8 cellular contexts compared by ENCODE assay signal in the genomic region with DNA sequence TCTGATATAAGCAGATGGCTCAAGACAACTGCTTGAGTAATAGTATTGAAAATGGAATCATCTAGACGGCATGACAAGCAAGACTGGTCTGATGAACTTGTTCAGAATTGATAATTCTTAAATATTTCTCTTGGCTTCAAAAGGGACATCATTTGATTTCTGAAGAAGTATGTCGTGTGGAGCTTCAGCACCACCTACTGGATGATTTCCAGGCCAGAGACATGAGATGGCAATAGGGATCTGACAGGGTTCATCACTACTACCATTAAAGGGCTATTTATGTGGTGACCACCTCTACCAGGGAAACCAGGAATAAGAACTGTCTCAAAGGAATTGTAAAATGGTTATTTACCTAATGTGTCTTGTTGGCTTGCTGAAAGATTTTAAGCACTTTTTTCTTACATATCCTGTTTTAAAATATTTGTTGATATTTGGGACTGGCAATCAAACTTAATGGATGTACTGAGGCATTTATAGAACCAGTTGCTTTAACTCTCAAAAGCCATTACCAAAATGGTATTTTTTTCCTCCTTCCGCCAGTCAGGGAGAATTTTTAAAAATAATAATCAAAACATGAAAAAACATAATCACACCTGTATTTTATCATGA.
DNase-seq lines count a peak whose midpoint lies in the region; ATAC-seq and TF ChIP-seq lines count a peak whose summit lies in the region.

No MANE protein-coding gene starts in this region.

- peak; percentile 0 for DNase-seq in NCI-H2107 (lab: John Stamatoyannopoulos, UW)
- DNase-seq in NCI-H2107 treated with DMSO at 0.1 percent for 48 hours (lab: John Stamatoyannopoulos, UW; ENCODE audit: unreplicated experiment) = no peak
- peak; percentile 52 for DNase-seq in SW480 (ENCODE audit: low spot score)
- peak in 35 of 58 donors; percentile 3 to 79 (median 31) for DNase-seq in anterior cingulate cortex (lab: John Stamatoyannopoulos, UW)
- DNase-seq in hepatocyte (ENCODE audit: low spot score) = peak; percentile 76
- DNase-seq in smooth muscle cell (lab: John Stamatoyannopoulos, UW; ENCODE audit: unreplicated experiment) = no peak

- H3K27ac ChIP-seq in hepatocyte = no peak overlapping the region
- no peak overlapping the region for H3K27ac ChIP-seq in smooth muscle cell (ENCODE audit: low read depth)

- TF ChIP-seq CTCF in LNCAP (IDR thresholded peaks at IDR 0.05) (peak; percentile 85), hepatocyte (IDR thresholded peaks at IDR 0.05; ENCODE audit: poor library complexity) (peak; percentile 82), smooth muscle cell (IDR thresholded peaks at IDR 0.05; ENCODE audit: borderline replicate concordance, insufficient read depth, poor library complexity, severe bottlenecking) (peak; percentile 74)

- no peak overlapping the region for H3K4me3 ChIP-seq in hepatocyte
- H3K4me3 ChIP-seq in smooth muscle cell = no peak overlapping the region

- 52% methylated on average over 3 of the region's 3 CpGs for WGBS in hepatocyte (ENCODE audit: low lambda C conversion rate, missing lambda C conversion rate)
- WGBS in smooth muscle cell (ENCODE audit: low lambda C conversion rate) = 58% methylated on average over 3 of the region's 3 CpGs

- H3K36me3 ChIP-seq in hepatocyte (replicated peaks; ENCODE audit: insufficient read depth, low read depth) = no peaks in the 10 kb centered on the region
- H3K36me3 ChIP-seq in smooth muscle cell (ENCODE audit: low read depth) = no peaks in the 10 kb centered on the region

- no peaks in the 10 kb centered on the region for H3F3A ChIP-seq in smooth muscle cell (ENCODE audit: low read depth)

- H3K9me3 ChIP-seq in hepatocyte (ENCODE audit: low read depth) = no peaks in the 10 kb centered on the region
- no peaks in the 10 kb centered on the region for H3K9me3 ChIP-seq in smooth muscle cell (replicated peaks; ENCODE audit: low read depth)

- H3K4me2 ChIP-seq in hepatocyte (no peak overlapping the region), smooth muscle cell (no peak overlapping the region)

- H3K79me2 ChIP-seq in hepatocyte = no peaks in the 10 kb centered on the region
- H3K79me2 ChIP-seq in smooth muscle cell (ENCODE audit: low read depth) = no peaks in the 10 kb centered on the region

- no peak overlapping the region for H3K9ac ChIP-seq in smooth muscle cell (ENCODE audit: low read depth)

- no peaks in the 10 kb centered on the region for H3K27me3 ChIP-seq in hepatocyte
- H3K27me3 ChIP-seq in smooth muscle cell (ENCODE audit: low read depth) = no peaks in the 10 kb centered on the region

- H4K20me1 ChIP-seq in hepatocyte (ENCODE audit: insufficient read depth, poor library complexity, severe bottlenecking) = no peaks in the 10 kb centered on the region
- H4K20me1 ChIP-seq in smooth muscle cell (ENCODE audit: low read depth) = no peaks in the 10 kb centered on the region

- H3K4me1 ChIP-seq in hepatocyte (ENCODE audit: insufficient read depth) (no peaks in the 10 kb centered on the region), smooth muscle cell (ENCODE audit: low read depth) (no peaks in the 10 kb centered on the region)

- H3K9me2 ChIP-seq in hepatocyte (replicated peaks; ENCODE audit: insufficient read depth) = no peaks in the 10 kb centered on the region

- H2AFZ ChIP-seq in hepatocyte (no peak overlapping the region), smooth muscle cell (ENCODE audit: low read depth) (no peak overlapping the region)

- ATAC-seq in HG03135 (IDR thresholded peaks at IDR 0.05; ENCODE audit: unreplicated experiment) = no peak

Comparison
In these comparisons a context has a peak if more than half of its experiments do, and no peak if none do; other contexts are left out.
1. DNase-seq: peak in NCI-H2107 (single experiment), SW480 (single experiment), anterior cingulate cortex (35 of 58) and hepatocyte (single experiment); none in NCI-H2107 treated with DMSO at 0.1 percent for 48 hours (single experiment) and smooth muscle cell (single experiment).
2. Peak in every context shown above with its lines, with median percentiles within 50 percentile points of each other: CTCF ChIP-seq.